ENCODE assay signal across 2 cellular contexts in genomic region chr17:69046130-69046807, GRCh38.
TF ChIP-seq lines count a peak whose summit lies in the region.

No MANE protein-coding gene starts in this region.

TF ChIP-seq in IMR-90, 13 proteins besides CTCF, POLR2A, EP300 and RAD21:
- TF ChIP-seq USF2 (IDR thresholded peaks at IDR 0.05; ENCODE audit: low read depth, low read length) = no peak
- no peak for TF ChIP-seq MAZ (IDR thresholded peaks at IDR 0.05; ENCODE audit: borderline replicate concordance, low read depth, low read length)
- TF ChIP-seq RFX5 (IDR thresholded peaks at IDR 0.05; ENCODE audit: low read depth, low read length) = no peak
- TF ChIP-seq ELK1 (IDR thresholded peaks at IDR 0.05; ENCODE audit: borderline replicate concordance, low read depth, low read length) = no peak
- no peak for TF ChIP-seq CHD1 (IDR thresholded peaks at IDR 0.05; ENCODE audit: low read depth, low read length)
- TF ChIP-seq SMC3 (IDR thresholded peaks at IDR 0.05; ENCODE audit: low read depth, low read length) = no peak
- TF ChIP-seq MXI1 (IDR thresholded peaks at IDR 0.05; ENCODE audit: borderline replicate concordance, low read depth, low read length) = no peak
- no peak for TF ChIP-seq CEBPB (IDR thresholded peaks at IDR 0.05; ENCODE audit: low read depth, low read length)
- no peak for TF ChIP-seq NFE2L2 (IDR thresholded peaks at IDR 0.05; ENCODE audit: low read depth, low read length)
- no peak for TF ChIP-seq RCOR1 (IDR thresholded peaks at IDR 0.05; ENCODE audit: insufficient replicate concordance, low read length)
- no peak for TF ChIP-seq FOS (IDR thresholded peaks at IDR 0.05; ENCODE audit: low read depth, low read length)
- no peak for TF ChIP-seq MAFK (IDR thresholded peaks at IDR 0.05; ENCODE audit: low read depth, low read length)
- no peak for TF ChIP-seq BHLHE40 (IDR thresholded peaks at IDR 0.05; ENCODE audit: low read depth, low read length)

TF ChIP-seq in endothelial cell of umbilical vein, 7 proteins besides CTCF, POLR2A, EP300 and RAD21:
- no peak for TF ChIP-seq GATA2 (IDR thresholded peaks at IDR 0.05; ENCODE audit: insufficient read depth, insufficient read length, low read depth, low read length)
- TF ChIP-seq POLR2AphosphoS5 (IDR thresholded peaks at IDR 0.05; ENCODE audit: insufficient read depth, low read depth, low read length) = no peak
- no peak for TF ChIP-seq MAX (IDR thresholded peaks at IDR 0.05; ENCODE audit: insufficient read depth, insufficient read length)
- TF ChIP-seq FOS (IDR thresholded peaks at IDR 0.05; ENCODE audit: borderline replicate concordance, insufficient read depth, low read length) = no peak
- no peak for TF ChIP-seq JUN (IDR thresholded peaks at IDR 0.05; ENCODE audit: borderline replicate concordance, insufficient read depth, insufficient read length, low read depth)
- TF ChIP-seq MYC (IDR thresholded peaks at IDR 0.05; ENCODE audit: low read depth, low read length) = no peak
- TF ChIP-seq EZH2 (IDR thresholded peaks at IDR 0.05; ENCODE audit: borderline replicate concordance, low read depth, low read length, severe bottlenecking) = no peak
